In the genomic region with DNA sequence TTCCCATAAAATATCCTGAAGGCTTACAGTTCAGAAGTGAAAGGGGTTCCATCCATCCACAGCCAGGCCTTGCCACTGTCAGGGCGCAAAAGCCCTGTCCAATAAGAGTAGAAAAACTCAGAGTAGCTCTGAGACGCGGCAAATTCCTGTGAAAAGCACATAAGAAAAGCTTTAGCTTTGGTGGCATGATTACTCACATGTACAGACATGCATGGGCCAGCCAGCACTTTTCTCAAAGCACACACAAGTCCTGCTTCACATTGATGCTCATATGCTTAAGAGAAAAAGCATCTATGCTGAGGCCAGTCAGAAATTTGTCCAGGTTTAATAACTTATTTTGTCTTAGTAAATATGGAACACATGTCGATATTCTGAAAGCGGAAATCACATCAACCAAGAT, we compare ENCODE assay signal across 24 cellular contexts. TPM values are rescaled to one million over a fixed set of nuclear protein-coding genes. Genes with fewer than 3 reads are reported as not detected.
DNase-seq lines count a peak whose midpoint lies in the region; ATAC-seq, FAIRE-seq and TF ChIP-seq lines count a peak whose summit lies in the region.
"Had no signal": no experiment of that assay in that cellular context is flagged by ENCODE, and none has a peak within 500 bp of the region (broad histone marks: within the 10 kb centered on the region; RNA-seq: fewer than 3 reads in every experiment).

No MANE protein-coding gene starts in this region.

- 86% methylated on average over 3 of the region's 5 CpGs for WGBS in right lobe of liver (ENCODE audit: insufficient coverage, low coverage, low lambda C conversion rate, missing lambda C conversion rate)

- H3K36me3 Mint-ChIP-seq in neural progenitor cell = no peaks in the 10 kb centered on the region
- H3K36me3 Mint-ChIP-seq: CD4-positive, CD25-positive, alpha-beta regulatory T cell; CD8-positive, alpha-beta memory T cell had no signal

- H4K20me1 ChIP-seq in neural progenitor cell (ENCODE audit: low read depth) = no peaks in the 10 kb centered on the region

- no peaks in the 10 kb centered on the region for H3K27me3 Mint-ChIP-seq in neural progenitor cell (ENCODE audit: insufficient read depth, low read depth)
- H3K27me3 Mint-ChIP-seq in stimulated activated naive CD8-positive, alpha-beta T cell treated with anti-CD3 and anti-CD28 coated beads, Interleukin-15, amount 100 ng/mL, for 72 hours = peaks cover 17% of the 10 kb centered on the region

- FAIRE-seq in bronchial epithelial cell (lab: Jason Lieb, UNC) = no peak
- FAIRE-seq in H54 (lab: Jason Lieb, UNC) = no peak
- FAIRE-seq: A204.1, G401.6, GM12891, GM18507 had no signal

- intact Hi-C loops in right lobe of liver (cut with DNase I) = no loop called here

- no peak overlapping the region for H3K27ac Mint-ChIP-seq in neural progenitor cell
- H3K27ac Mint-ChIP-seq in stimulated activated naive CD8-positive, alpha-beta T cell treated with anti-CD3 and anti-CD28 coated beads, Interleukin-15, amount 100 ng/mL, for 72 hours = no peak overlapping the region
- H3K27ac Mint-ChIP-seq: CD8-positive, alpha-beta memory T cell had no signal

- H3K4me3 ChIP-seq in bronchial epithelial cell (ENCODE audit: low read depth, low read length) = no peak overlapping the region
- H3K4me3 ChIP-seq in neural progenitor cell = no peak overlapping the region
- H3K4me3 ChIP-seq in right lobe of liver = no peak overlapping the region

- peaks cover under 1% of the 10 kb centered on the region for H3K4me1 Mint-ChIP-seq in neural progenitor cell
- no peaks in the 10 kb centered on the region for H3K4me1 Mint-ChIP-seq in stimulated activated naive CD8-positive, alpha-beta T cell treated with anti-CD3 and anti-CD28 coated beads, Interleukin-15, amount 100 ng/mL, for 72 hours
- H3K4me1 Mint-ChIP-seq: CD8-positive, alpha-beta memory T cell had no signal

- no peaks in the 10 kb centered on the region for H3F3A ChIP-seq in neural progenitor cell (ENCODE audit: low read depth)

- no peaks in the 10 kb centered on the region for H3K79me2 ChIP-seq in neural progenitor cell (ENCODE audit: low read depth)

- H3K27me3 ChIP-seq in bronchial epithelial cell (ENCODE audit: control insufficient read depth, insufficient read depth, low read length) (no peaks in the 10 kb centered on the region), neural progenitor cell (no peaks in the 10 kb centered on the region), right lobe of liver (no peaks in the 10 kb centered on the region)

- peak overlapping the region; percentile 46 for H2AFZ ChIP-seq in neural progenitor cell (replicated peaks)

- H3K4me1 ChIP-seq in neural progenitor cell (peaks cover under 1% of the 10 kb centered on the region), right lobe of liver (no peaks in the 10 kb centered on the region)
- H3K4me1 ChIP-seq: BE2C had no signal

- H3K9me3 ChIP-seq in neural progenitor cell (ENCODE audit: low read depth) (no peaks in the 10 kb centered on the region), right lobe of liver (no peaks in the 10 kb centered on the region)
- H3K9me3 ChIP-seq: BE2C had no signal

- H3K27ac ChIP-seq in neural progenitor cell (no peak overlapping the region), right lobe of liver (no peak overlapping the region)

- H3K4me3 Mint-ChIP-seq in neural progenitor cell = no peak overlapping the region
- H3K4me3 Mint-ChIP-seq in stimulated activated naive CD8-positive, alpha-beta T cell treated with anti-CD3 and anti-CD28 coated beads, Interleukin-15, amount 100 ng/mL, for 72 hours = no peak overlapping the region
- H3K4me3 Mint-ChIP-seq: CD4-positive, CD25-positive, alpha-beta regulatory T cell; CD8-positive, alpha-beta memory T cell had no signal

- H3K9ac ChIP-seq in neural progenitor cell = no peak overlapping the region

- no peaks in the 10 kb centered on the region for H3K9me3 Mint-ChIP-seq in neural progenitor cell
- H3K9me3 Mint-ChIP-seq in stimulated activated naive CD8-positive, alpha-beta T cell treated with anti-CD3 and anti-CD28 coated beads, Interleukin-15, amount 100 ng/mL, for 72 hours = no peaks in the 10 kb centered on the region
- H3K9me3 Mint-ChIP-seq: CD4-positive, CD25-positive, alpha-beta regulatory T cell; CD8-positive, alpha-beta memory T cell had no signal

- TF ChIP-seq CTCF in bronchial epithelial cell (IDR thresholded peaks at IDR 0.05; ENCODE audit: insufficient read depth, low read length, severe bottlenecking) (no peak), neural progenitor cell (IDR thresholded peaks at IDR 0.05) (no peak), right lobe of liver (IDR thresholded peaks at IDR 0.05) (no peak)

- H3K36me3 ChIP-seq in bronchial epithelial cell (ENCODE audit: control insufficient read depth, insufficient read depth, low read length) (no peaks in the 10 kb centered on the region), neural progenitor cell (no peaks in the 10 kb centered on the region), right lobe of liver (no peaks in the 10 kb centered on the region)
- H3K36me3 ChIP-seq: BE2C had no signal

- H3K4me2 ChIP-seq in neural progenitor cell = no peak overlapping the region

- peak; percentile 25 for ATAC-seq in esophagus mucosa
- ATAC-seq in stimulated activated naive CD8-positive, alpha-beta T cell treated with anti-CD3 and anti-CD28 coated beads, Interleukin-15, amount 100 ng/mL, for 72 hours = no peak
- ATAC-seq in right lobe of liver = no peak
- no peak for ATAC-seq in GM21526 (IDR thresholded peaks at IDR 0.05; ENCODE audit: low FRiP score, unreplicated experiment)

- DNase-seq in HPDE6-E6E7 (ENCODE audit: extremely low spot score) (peak; percentile 4), bronchial epithelial cell (ENCODE audit: low read depth) (peak; percentile 67), neural progenitor cell (ENCODE audit: low spot score) (no peak), right lobe of liver (no peak), H54 (ENCODE audit: insufficient read length, low spot score) (no peak)
- DNase-seq in stimulated activated naive CD8-positive, alpha-beta T cell treated with anti-CD3 and anti-CD28 coated beads, Interleukin-15, amount 100 ng/mL, for 72 hours = no peak
- DNase-seq: ACHN; BE2C; C1 segment of cervical spinal cord; CD4-positive, CD25-positive, alpha-beta regulatory T cell; CD8-positive, alpha-beta memory T cell; COR-L47; DMS 273 treated with DMSO at 0.1 percent for 48 hours; DMS53; DND-41; HCEC 1CT had no signal

- no peak for TF ChIP-seq POLR2A in right lobe of liver (IDR thresholded peaks at IDR 0.05)
- TF ChIP-seq POLR2A in H54 (IDR thresholded peaks at IDR 0.05; ENCODE audit: low read depth, low read length) = no peak

RNA-seq across cellular contexts. Expression of gene CLEC1A, which starts 25.5 kb away (rescaled TPM):
- total RNA-seq in bronchial epithelial cell (not detected in 2 replicates), esophagus mucosa (0.68 TPM), neural progenitor cell (ENCODE audit: low replicate concordance) (not detected in 2 replicates), right lobe of liver (1 to 10 TPM in 2 of 6 experiments, under 1 TPM in 4; 0.49 to 2.5 (median 0.71) TPM)
- total RNA-seq: CD4-positive, CD25-positive, alpha-beta regulatory T cell; CD8-positive, alpha-beta memory T cell; HT1080 had no signal

RNA-seq across cellular contexts. Expression of gene CLEC9A, which starts 42.8 kb away (rescaled TPM):
- total RNA-seq in bronchial epithelial cell (not detected in 2 replicates), esophagus mucosa (not detected), neural progenitor cell (ENCODE audit: low replicate concordance) (not detected in 2 replicates), right lobe of liver (not detected)
- total RNA-seq: CD4-positive, CD25-positive, alpha-beta regulatory T cell; CD8-positive, alpha-beta memory T cell; H4; HT1080 had no signal

RNA-seq across cellular contexts. Expression of gene CLEC7A, which starts 56.7 kb away (rescaled TPM):
- total RNA-seq in bronchial epithelial cell = not detected in 2 replicates
- total RNA-seq in esophagus mucosa = 22.3 TPM
- not detected in 2 replicates for total RNA-seq in neural progenitor cell (ENCODE audit: low replicate concordance)
- 1 to 10 TPM; 1.6 to 9.5 (median 3.8) TPM for total RNA-seq in right lobe of liver
- total RNA-seq: HT1080 had no signal

Comparison
In these comparisons a context has a peak if more than half of its experiments do, and no peak if none do; other contexts are left out.
1. DNase-seq: peak in HPDE6-E6E7 (single experiment) and bronchial epithelial cell (single experiment); none in neural progenitor cell (single experiment), stimulated activated naive CD8-positive, alpha-beta T cell treated with anti-CD3 and anti-CD28 coated beads, Interleukin-15, amount 100 ng/mL, for 72 hours (0 of 2), right lobe of liver (0 of 3) and H54 (single experiment).